16 cellular contexts compared by ENCODE assay signal in the genomic region with DNA sequence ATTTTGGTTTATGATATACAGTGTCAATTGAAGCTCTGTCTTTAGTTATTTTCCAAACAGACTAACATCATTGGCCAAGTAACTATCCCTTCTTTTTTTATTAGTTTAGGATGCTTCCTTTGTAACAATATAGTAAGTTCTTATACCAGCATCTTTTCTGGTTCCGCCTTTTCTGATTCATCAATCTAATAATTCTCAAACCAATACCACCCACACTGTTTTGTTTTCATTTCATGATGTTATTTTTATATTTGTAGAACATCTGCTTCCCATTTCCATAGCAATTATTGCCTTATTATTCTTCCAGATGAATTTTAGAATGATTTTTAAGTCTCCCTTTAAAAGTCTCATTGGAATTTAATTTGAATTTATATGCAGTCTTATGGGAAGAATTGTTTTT.
DNase-seq lines count a peak whose midpoint lies in the region; ATAC-seq and TF ChIP-seq lines count a peak whose summit lies in the region.
"Had no signal": no experiment of that assay in that cellular context is flagged by ENCODE, and none has a peak within 500 bp of the region (broad histone marks: within the 10 kb centered on the region; RNA-seq: fewer than 3 reads in every experiment).

No MANE protein-coding gene starts in this region.

- no peak for TF ChIP-seq CTCF in WERI-Rb-1 (IDR thresholded peaks at IDR 0.05; ENCODE audit: low read depth, low read length)
- TF ChIP-seq CTCF in fibroblast of mammary gland (conservative IDR thresholded peaks at IDR 0.05; ENCODE audit: control insufficient read depth, insufficient read depth, low read depth, low read length), result no peak
- TF ChIP-seq CTCF in gastrocnemius medialis (IDR thresholded peaks at IDR 0.05 in 4 of 5, conservative IDR thresholded peaks at IDR 0.05 in 1 of 5), result no peak

- no peak overlapping the region for H3K4me3 ChIP-seq in WERI-Rb-1 (ENCODE audit: low read depth, low read length)
- H3K4me3 ChIP-seq in fibroblast of mammary gland (ENCODE audit: control insufficient read depth, low read depth, low read length), result no peak overlapping the region
- H3K4me3 ChIP-seq in gastrocnemius medialis, result no peak overlapping the region
- H3K4me3 ChIP-seq: BLaER1 had no signal

- TF ChIP-seq POLR2A in gastrocnemius medialis (IDR thresholded peaks at IDR 0.05), result no peak

- ATAC-seq in GM21717 (IDR thresholded peaks at IDR 0.05; ENCODE audit: unreplicated experiment), result no peak
- ATAC-seq in gastrocnemius medialis, result no peak

- no peaks in the 10 kb centered on the region for H3K27me3 ChIP-seq in WERI-Rb-1 (ENCODE audit: insufficient read depth, low read depth, severe bottlenecking)
- no peaks in the 10 kb centered on the region for H3K27me3 ChIP-seq in gastrocnemius medialis
- H3K27me3 ChIP-seq: BLaER1 had no signal

- intact Hi-C loops in gastrocnemius medialis (cut with DNase I; ENCODE audit: low total_unique reads), result no loop called here

- H3K4me1 ChIP-seq in gastrocnemius medialis, result no peaks in the 10 kb centered on the region
- H3K4me1 ChIP-seq: BE2C had no signal

- in situ Hi-C loops in gastrocnemius medialis (cut with MboI; ENCODE audit: low sequenced_read_pairs in 4 of 4), result no loop called here

- H3K36me3 ChIP-seq in WERI-Rb-1, result no peaks in the 10 kb centered on the region
- no peaks in the 10 kb centered on the region for H3K36me3 ChIP-seq in gastrocnemius medialis
- H3K36me3 ChIP-seq: BE2C, BLaER1 had no signal

- H3K9me3 ChIP-seq in WERI-Rb-1 (ENCODE audit: severe bottlenecking) (peaks cover 4% of the 10 kb centered on the region), gastrocnemius medialis (no peaks in the 10 kb centered on the region)
- H3K9me3 ChIP-seq: BE2C had no signal

- no peak for DNase-seq in WERI-Rb-1
- DNase-seq in fibroblast of mammary gland (ENCODE audit: low read depth), result peak; percentile 22
- DNase-seq in central memory CD4-positive, alpha-beta T cell, result no peak
- DNase-seq in gastrocnemius medialis, result no peak
- DNase-seq: 8988T; ACHN; BE2C; C1 segment of cervical spinal cord; CD4-positive, alpha-beta memory T cell; CD4-positive, CD25-positive, alpha-beta regulatory T cell; CD8-positive, alpha-beta memory T cell; COR-L47; DMS79 treated with DMSO at 0.1 percent for 48 hours; GF-D8 had no signal

- H3K27ac ChIP-seq in WERI-Rb-1, result peak overlapping the region; percentile 7; the same call in 1 of the 2 replicates
- H3K27ac ChIP-seq in gastrocnemius medialis, result no peak overlapping the region
- H3K27ac ChIP-seq: BLaER1 had no signal
